ENCODE assay signal across 18 cellular contexts in genomic region chr5:81234801-81235200, GRCh38. TPM values are rescaled to one million over a fixed set of nuclear protein-coding genes. Genes with fewer than 3 reads are reported as not detected.
DNase-seq lines count a peak whose midpoint lies in the region; ATAC-seq and TF ChIP-seq lines count a peak whose summit lies in the region.
"Had no signal": no experiment of that assay in that cellular context is flagged by ENCODE, and none has a peak within 500 bp of the region (broad histone marks: within the 10 kb centered on the region; RNA-seq: fewer than 3 reads in every experiment).

No MANE protein-coding gene starts in this region.

- CTCF ChIA-PET in OCI-LY7 (lab: Charles Lee; ENCODE audit: unreplicated experiment): no interaction called here

- WGBS in gastroesophageal sphincter (ENCODE audit: low coverage in 1 of 2), 2 donors: 67 to 92% methylated on average over 1 to 2 of the region's 3 CpGs
- 86% methylated on average over 3 of the region's 3 CpGs for WGBS in smooth muscle cell (ENCODE audit: low lambda C conversion rate)

- H2AFZ ChIP-seq in OCI-LY7 (ENCODE audit: low read length) (no peak overlapping the region), smooth muscle cell (ENCODE audit: low read depth) (no peak overlapping the region)

- BruUV-seq in OCI-LY7 (replicated peaks; lab: Mats Ljungman, UMichigan): no TSS peak

- TF ChIP-seq CTCF in OCI-LY7 (conservative IDR thresholded peaks at IDR 0.05; ENCODE audit: low read length): no peak
- TF ChIP-seq CTCF in gastroesophageal sphincter (IDR thresholded peaks at IDR 0.05): no peak
- no peak for TF ChIP-seq CTCF in gastrocnemius medialis (IDR thresholded peaks at IDR 0.05 in 4 of 5, conservative IDR thresholded peaks at IDR 0.05 in 1 of 5)
- no peak for TF ChIP-seq CTCF in smooth muscle cell (IDR thresholded peaks at IDR 0.05; ENCODE audit: borderline replicate concordance, insufficient read depth, poor library complexity, severe bottlenecking)

- H3K36me3 ChIP-seq in BLaER1 treated with 17β-estradiol and CSF1 and Interleukin-3, amounts not matched to agents 10 nM and 100 nM: 0 out of 22 replicates have a peak, but pooled peaks cover 0 to 6% (median 0%) of the 10 kb centered on the region in 11 experiments
- no peaks in the 10 kb centered on the region for H3K36me3 ChIP-seq in OCI-LY7 (ENCODE audit: insufficient read depth, low read length)
- no peaks in the 10 kb centered on the region for H3K36me3 ChIP-seq in gastroesophageal sphincter
- no peaks in the 10 kb centered on the region for H3K36me3 ChIP-seq in gastrocnemius medialis
- H3K36me3 ChIP-seq in smooth muscle cell (ENCODE audit: low read depth): no peaks in the 10 kb centered on the region
- H3K36me3 ChIP-seq: Peyer's patch had no signal

- peak; percentile 7 for DNase-seq in OCI-LY7 (ENCODE audit: low spot score)
- peak in 1 of 2 donors; percentile 67 for DNase-seq in gastrocnemius medialis
- no peak for DNase-seq in NCI-H510A (lab: John Stamatoyannopoulos, UW)
- DNase-seq in activated effector memory CD4-positive, alpha-beta T cell treated with anti-CD3 and anti-CD28 coated beads, Interleukin-2, amount 50 U/mL, for 16 hours: no peak
- no peak for DNase-seq in activated gamma-delta T cell (lab: John Stamatoyannopoulos, UW)
- no peak for DNase-seq in smooth muscle cell (lab: John Stamatoyannopoulos, UW; ENCODE audit: unreplicated experiment)
- DNase-seq: activated B cell treated with CpG ODN at 0.5 μM for 24 hours; activated CD8-positive, alpha-beta memory T cell treated with anti-CD3 and anti-CD28 coated beads, Interleukin-2, amount 50 U/mL, for 48 hours; COR-L47; NCI-H2107; NCI-H774; Peyer's patch; retina had no signal

- no peaks in the 10 kb centered on the region for H3K79me2 ChIP-seq in OCI-LY7 (ENCODE audit: insufficient read depth, low read depth, low read length)
- H3K79me2 ChIP-seq in smooth muscle cell (ENCODE audit: low read depth): no peaks in the 10 kb centered on the region

- peak overlapping the region; percentile 10 to 84 (median 67); a peak in 20 of 22 replicates for H3K4me2 ChIP-seq in BLaER1 treated with 17β-estradiol and CSF1 and Interleukin-3, amounts not matched to agents 10 nM and 100 nM
- no peak overlapping the region for H3K4me2 ChIP-seq in OCI-LY7 (ENCODE audit: low read length)
- no peak overlapping the region for H3K4me2 ChIP-seq in smooth muscle cell

- intact Hi-C loops in OCI-LY7 (cut with micrococcal nuclease; ENCODE audit: unreplicated experiment) (no loop called here), gastrocnemius medialis (cut with DNase I; ENCODE audit: low total_unique reads) (loop anchor here (10.0 kb wide), 2 partner anchors 190 to 830 kb away; partner anchors contain the start of gene ZFYVE16)

- H3K27ac ChIP-seq in BLaER1 treated with 17β-estradiol and CSF1 and Interleukin-3, amounts not matched to agents 10 nM and 100 nM: peak overlapping the region in 9 of 11 experiments; percentile 2 to 70 (median 54); a peak in 15 of 22 replicates
- H3K27ac ChIP-seq in OCI-LY7 (ENCODE audit: low read depth, low read length, poor library complexity, severe bottlenecking) (no peak overlapping the region), gastroesophageal sphincter (peak overlapping the region in 3 of 4 donors; percentile 50 to 81 (median 61)), gastrocnemius medialis (peak overlapping the region; percentile 98 to 100 (median 98)), smooth muscle cell (ENCODE audit: low read depth) (no peak overlapping the region)
- H3K27ac ChIP-seq: epithelial cell of prostate, Peyer's patch had no signal

- in situ Hi-C loops in gastrocnemius medialis (cut with MboI; ENCODE audit: low sequenced_read_pairs in 4 of 4): no loop called here

- ATAC-seq in gastroesophageal sphincter (no peak), gastrocnemius medialis (peak in 1 of 2 donors; percentile 19)
- ATAC-seq: activated naive CD4-positive, alpha-beta T cell treated with anti-CD3 and anti-CD28 coated beads, Interleukin-2, amount 50 U/mL, for 72 hours had no signal

- POLR2A ChIA-PET in OCI-LY7 (lab: Charles Lee): interaction anchor here (0.6 kb wide), 1 partner anchor 851 kb away, joined by 3 read pairs; no protein-coding TSS in a partner anchor

- H3K4me3 ChIP-seq in BLaER1 treated with 17β-estradiol and CSF1 and Interleukin-3, amounts not matched to agents 10 nM and 100 nM: no peak overlapping the region
- H3K4me3 ChIP-seq in OCI-LY7 (ENCODE audit: low read depth, low read length, poor library complexity, severe bottlenecking) (no peak overlapping the region), gastroesophageal sphincter (no peak overlapping the region), gastrocnemius medialis (peak overlapping the region; percentile 61 to 75 (median 68)), smooth muscle cell (no peak overlapping the region)
- H3K4me3 ChIP-seq: Peyer's patch had no signal

- H3K9ac ChIP-seq in BLaER1 treated with 17β-estradiol and CSF1 and Interleukin-3, amounts not matched to agents 10 nM and 100 nM: peak overlapping the region in 3 of 11 experiments; percentile 3 to 39 (median 34); a peak in 4 of 22 replicates
- H3K9ac ChIP-seq in smooth muscle cell (ENCODE audit: low read depth): no peak overlapping the region

- peaks cover 12 to 23% (median 19%) of the 10 kb centered on the region in 10 experiments; a peak in 19 of 20 replicates for H3K4me1 ChIP-seq in BLaER1 treated with 17β-estradiol and CSF1 and Interleukin-3, amounts not matched to agents 10 nM and 100 nM
- H3K4me1 ChIP-seq in OCI-LY7 (ENCODE audit: insufficient read depth, low read length, poor library complexity, severe bottlenecking) (no peaks in the 10 kb centered on the region), gastroesophageal sphincter (peaks cover 4 to 43% (median 10%) of the 10 kb centered on the region in 3 donors), gastrocnemius medialis (peaks cover 64 to 66% of the 10 kb centered on the region in 2 donors), smooth muscle cell (ENCODE audit: low read depth) (peaks cover 9% of the 10 kb centered on the region)
- H3K4me1 ChIP-seq: Peyer's patch had no signal

- no peak for TF ChIP-seq EP300 in gastroesophageal sphincter (IDR thresholded peaks at IDR 0.05)

- no peaks in the 10 kb centered on the region for H4K20me1 ChIP-seq in BLaER1 treated with 17β-estradiol and CSF1 and Interleukin-3, amounts not matched to agents 10 nM and 100 nM
- H4K20me1 ChIP-seq in OCI-LY7 (ENCODE audit: insufficient read depth, low read length) (no peaks in the 10 kb centered on the region), smooth muscle cell (ENCODE audit: low read depth) (no peaks in the 10 kb centered on the region)

- no peaks in the 10 kb centered on the region for H3F3A ChIP-seq in smooth muscle cell (ENCODE audit: low read depth)

- H3K9me3 ChIP-seq in BLaER1 treated with 17β-estradiol and CSF1 and Interleukin-3, amounts not matched to agents 10 nM and 100 nM (replicated peaks in 1 of 11): 0 out of 22 replicates have a peak, but pooled peaks cover 0 to 5% (median 0%) of the 10 kb centered on the region in 11 experiments
- H3K9me3 ChIP-seq in OCI-LY7 (ENCODE audit: low read length): no peaks in the 10 kb centered on the region
- H3K9me3 ChIP-seq in gastroesophageal sphincter: no peaks in the 10 kb centered on the region
- no peaks in the 10 kb centered on the region for H3K9me3 ChIP-seq in gastrocnemius medialis
- no peaks in the 10 kb centered on the region for H3K9me3 ChIP-seq in smooth muscle cell (replicated peaks; ENCODE audit: low read depth)
- H3K9me3 ChIP-seq: Peyer's patch had no signal

- no peaks in the 10 kb centered on the region for H3K9me2 ChIP-seq in OCI-LY7 (ENCODE audit: insufficient read depth, low read length)

- H3K27me3 ChIP-seq in BLaER1 treated with 17β-estradiol and CSF1 and Interleukin-3, amounts not matched to agents 10 nM and 100 nM: no peaks in the 10 kb centered on the region
- H3K27me3 ChIP-seq in gastroesophageal sphincter: no peaks in the 10 kb centered on the region
- H3K27me3 ChIP-seq in gastrocnemius medialis: no peaks in the 10 kb centered on the region
- no peaks in the 10 kb centered on the region for H3K27me3 ChIP-seq in smooth muscle cell (ENCODE audit: low read depth)
- H3K27me3 ChIP-seq: Peyer's patch had no signal

- TF ChIP-seq POLR2A in gastroesophageal sphincter (IDR thresholded peaks at IDR 0.05) (no peak), gastrocnemius medialis (IDR thresholded peaks at IDR 0.05) (no peak)

RNA-seq across cellular contexts. Expression of gene CKMT2, which starts 1.7 kb away (rescaled TPM):
- not detected in 2 replicates for total RNA-seq in OCI-LY7 (2014; rRNA removed; shearing (Covaris generic))
- total RNA-seq in OCI-LY7 (2022) (not detected in 2 replicates), gastroesophageal sphincter (10 to 100 TPM in 3 of 4 donors, 1 to 10 TPM in 1; 3.9 to 33.6 (median 14.2) TPM), gastrocnemius medialis (1,000 to 10,000 TPM in 2 of 4 donors, 100 to 1,000 TPM in 2; 550 to 1,114 (median 879) TPM), smooth muscle cell (0.49 and 1.5 TPM in 2 replicates)
- polyA plus RNA-seq in smooth muscle cell: 2.0 TPM in 1 of 2 replicates, not detected in the other
- total RNA-seq: activated B cell treated with CpG ODN at 0.5 μM for 24 hours, G401 had no signal

Comparison
In these comparisons a context has a peak if more than half of its experiments do, and no peak if none do; other contexts are left out.
1. H3K27ac ChIP-seq: peak in BLaER1 treated with 17β-estradiol and CSF1 and Interleukin-3, amounts not matched to agents 10 nM and 100 nM (9 of 11), gastroesophageal sphincter (3 of 4) and gastrocnemius medialis (4 of 4); none in OCI-LY7 (single experiment) and smooth muscle cell (single experiment).
2. H3K4me2 ChIP-seq: peak in BLaER1 treated with 17β-estradiol and CSF1 and Interleukin-3, amounts not matched to agents 10 nM and 100 nM (11 of 11); none in OCI-LY7 (single experiment) and smooth muscle cell (single experiment).
3. H3K4me3 ChIP-seq: peak in gastrocnemius medialis (4 of 4); none in BLaER1 treated with 17β-estradiol and CSF1 and Interleukin-3, amounts not matched to agents 10 nM and 100 nM (0 of 10), OCI-LY7 (single experiment), gastroesophageal sphincter (0 of 2) and smooth muscle cell (single experiment).
4. RNA of gene CKMT2, which starts 1.7 kb away (total RNA-seq): 550 to 1,114 TPM in gastrocnemius medialis; 3.9 to 33.6 TPM in gastroesophageal sphincter, 0.49 to 1.5 TPM in smooth muscle cell and not detected in OCI-LY7; every median in the first group is over 10 times any median in the second.